Comparison of ENCODE assay signal across 10 cellular contexts in the genomic region with DNA sequence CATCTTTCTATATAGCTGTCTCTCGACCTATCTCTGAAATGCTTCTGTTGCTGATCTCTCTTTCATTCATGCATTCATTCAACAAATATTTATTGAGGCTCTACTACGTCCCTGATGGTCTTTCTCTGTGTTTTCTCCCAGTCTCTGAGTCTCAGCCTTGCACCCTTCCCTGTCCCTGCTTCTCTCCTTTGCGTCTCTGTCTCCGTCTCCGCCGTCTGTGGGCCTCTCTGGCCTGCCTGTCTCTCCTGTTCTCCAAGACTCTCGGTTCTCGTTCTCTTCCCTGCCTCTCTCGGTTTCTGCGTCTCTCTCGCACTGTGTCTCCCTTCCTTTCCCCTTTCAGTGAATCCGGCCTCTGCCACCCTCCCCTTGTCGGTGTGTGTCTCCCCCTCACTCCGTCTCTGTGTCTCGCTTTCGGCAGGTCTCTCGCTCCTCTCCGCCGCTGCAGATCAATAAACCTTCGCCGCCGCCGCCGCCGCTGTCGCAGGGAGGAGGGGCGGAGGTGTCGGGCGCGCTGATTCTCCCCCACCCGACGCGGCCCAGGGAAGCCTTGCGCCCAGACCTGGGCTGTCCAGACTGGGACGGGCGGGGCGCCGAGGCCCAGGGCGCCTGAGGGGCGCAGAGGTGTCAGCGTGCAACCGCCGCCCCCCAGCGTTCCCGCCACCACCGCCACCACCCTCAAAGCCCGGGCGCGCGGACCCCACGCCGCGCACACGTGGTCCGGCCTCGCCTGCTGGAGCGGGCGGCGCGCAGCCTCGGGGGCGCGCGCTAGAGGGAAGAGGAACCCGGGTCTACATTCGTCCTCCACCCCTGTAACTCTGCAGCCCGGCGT. TPM values are rescaled to one million over a fixed set of nuclear protein-coding genes. Genes with fewer than 3 reads are reported as not detected.
DNase-seq lines count a peak whose midpoint lies in the region; ATAC-seq, FAIRE-seq and TF ChIP-seq lines count a peak whose summit lies in the region.
"Had no signal": no experiment of that assay in that cellular context is flagged by ENCODE, and none has a peak within 500 bp of the region (broad histone marks: within the 10 kb centered on the region; RNA-seq: fewer than 3 reads in every experiment).

No MANE protein-coding gene starts in this region.

- H3K27me3 Mint-ChIP-seq in activated T-cell treated with anti-CD3 and anti-CD28 coated beads, Interleukin-2, amount 50 U/mL, for 4 hours (ENCODE audit: low read depth): peaks cover 41% of the 10 kb centered on the region

- no peaks in the 10 kb centered on the region for H3K9me3 Mint-ChIP-seq in activated T-cell treated with anti-CD3 and anti-CD28 coated beads, Interleukin-2, amount 50 U/mL, for 4 hours

- H3K36me3 Mint-ChIP-seq in activated T-cell treated with anti-CD3 and anti-CD28 coated beads, Interleukin-2, amount 50 U/mL, for 4 hours (ENCODE audit: insufficient read depth): no peaks in the 10 kb centered on the region

- POLR2A ChIA-PET in HepG2 (lab: Yijun Ruan, JAX): interaction anchor here (1.2 to 1.3 kb wide), 2 partner anchors 11 to 19 kb away, joined by 3 to 4 read pairs; no protein-coding TSS in a partner anchor

- CTCF ChIA-PET in HepG2 (lab: Yijun Ruan, JAX; ENCODE audit: low intra/inter-chr PET ratio, low total read pairs): no interaction called here

- DNase-seq in stimulated activated CD4-positive, alpha-beta T cell treated with anti-CD3 and anti-CD28 coated beads, Interleukin-4, amount 100 ng/mL, for 1 hour: peak; percentile 52
- DNase-seq in stimulated activated CD4-positive, alpha-beta T cell treated with anti-CD3 and anti-CD28 coated beads, Interleukin-1b, Interleukin-23, amount 100 ng/mL, for 48 hours: no peak
- DNase-seq in activated T-cell treated with anti-CD3 and anti-CD28 coated beads, Interleukin-2, amount 50 U/mL, for 4 hours: peak; percentile 39
- DNase-seq in HepG2 (ENCODE audit: low spot score): no peak

- peaks cover 27 to 76% of the 10 kb centered on the region in 2 experiments for H3K27me3 ChIP-seq in HepG2 (ENCODE audit: control insufficient read depth in 1 of 2, insufficient read depth in 2 of 2, low read length in 2 of 2)

- no peak overlapping the region for H2AFZ ChIP-seq in HepG2 (ENCODE audit: low read length)

- intact Hi-C loops in HepG2 (cut with micrococcal nuclease; ENCODE audit: unreplicated experiment): loop anchor here (5.0 to 10.0 kb wide), 2 partner anchors 34 to 177 kb away; no protein-coding TSS in a partner anchor

- FAIRE-seq in HepG2 (lab: Jason Lieb, UNC): no peak

- TF ChIP-seq RAD21 in HepG2 (CRISPR knock-in tag; IDR thresholded peaks at IDR 0.05): no peak

- H3K4me3 ChIP-seq in HepG2 (replicated peaks in 1 of 3; ENCODE audit: insufficient read depth in 1 of 3, low read depth in 2 of 3, low read length in 3 of 3): peak overlapping the region; percentile 41 to 70 (median 41)

- WGBS in HepG2 (ENCODE audit: low lambda C conversion rate): 4% methylated on average over 33 of the region's 68 CpGs

- H3K4me1 ChIP-seq in HepG2 (ENCODE audit: insufficient read depth, low read length): peaks cover 80% of the 10 kb centered on the region

- no peaks in the 10 kb centered on the region for H3K79me2 ChIP-seq in HepG2 (ENCODE audit: insufficient read depth, low read length)

- peaks cover 45% of the 10 kb centered on the region for H3K4me1 Mint-ChIP-seq in activated T-cell treated with anti-CD3 and anti-CD28 coated beads, Interleukin-2, amount 50 U/mL, for 4 hours (ENCODE audit: low read depth)

- in situ Hi-C loops in HepG2 (cut with HindIII; ENCODE audit: extremely low pct_ligation_motif_present, low pct_unique_long_range_greater_than_20kb): no loop called here

- H3K9me3 ChIP-seq in HepG2 (ENCODE audit: low read length): no peaks in the 10 kb centered on the region

- peak overlapping the region; percentile 90 for H3K4me2 ChIP-seq in HepG2 (ENCODE audit: low read depth, low read length)

- no peak for TF ChIP-seq EP300 in HepG2 (IDR thresholded peaks at IDR 0.05; ENCODE audit: low read depth in 2 of 2, low read length in 2 of 2)
- TF ChIP-seq EP300 in HepG2 (CRISPR knock-in tag; IDR thresholded peaks at IDR 0.05; ENCODE audit: borderline replicate concordance): no peak

- H3K36me3 ChIP-seq in HepG2 (replicated peaks in 1 of 2; ENCODE audit: control insufficient read depth in 1 of 2, insufficient read depth in 2 of 2, low read length in 2 of 2): no peaks in the 10 kb centered on the region

- no peak for ATAC-seq in activated T-cell treated with anti-CD3 and anti-CD28 coated beads, Interleukin-2, amount 50 U/mL, for 4 hours
- ATAC-seq in HepG2 (no peak), SK-N-SH treated with all-trans-retinoic acid at 6 μM for 48 hours (no peak), GM19324 (IDR thresholded peaks at IDR 0.05; ENCODE audit: low FRiP score, unreplicated experiment) (no peak), esophagus mucosa (no peak), HG03378 (IDR thresholded peaks at IDR 0.05; ENCODE audit: unreplicated experiment) (no peak)

- BruUV-seq in HepG2 (replicated peaks; lab: Mats Ljungman, UMichigan): no TSS peak

- no peak overlapping the region for H3K27ac ChIP-seq in HepG2 (ENCODE audit: extremely low read length, insufficient read depth, low read length)

- H3K9ac ChIP-seq in HepG2 (ENCODE audit: insufficient read depth, low read depth, low read length): no peak overlapping the region

- peaks cover 4% of the 10 kb centered on the region; the same call in 1 of the 2 replicates for H4K20me1 ChIP-seq in HepG2 (ENCODE audit: insufficient read depth, low read length)

- no peak for TF ChIP-seq POLR2A in HepG2 (IDR thresholded peaks at IDR 0.05; ENCODE audit: insufficient read depth in 1 of 2, low read depth in 2 of 2, low read length in 2 of 2)

- peak overlapping the region; percentile 72 for H3K4me3 Mint-ChIP-seq in activated T-cell treated with anti-CD3 and anti-CD28 coated beads, Interleukin-2, amount 50 U/mL, for 4 hours

- no peak for TF ChIP-seq CTCF in HepG2 (CRISPR knock-in tag; IDR thresholded peaks at IDR 0.05)

RNA-seq across cellular contexts. Expression of gene EFNA3, which starts 3.0 kb away (rescaled TPM):
- total RNA-seq in activated T-cell treated with anti-CD3 and anti-CD28 coated beads, Interleukin-2, amount 50 U/mL, for 4 hours: 1 to 10 TPM in 2 of 3 donors, under 1 TPM in 1; 0.84 to 2.0 (median 1.1) TPM
- total RNA-seq in HepG2 (2016; rRNA removed; fragmentation: Illumina TruSeq; extraction: Trizol) (1.0 and 1.6 TPM in 2 replicates), esophagus mucosa (20.6 TPM)
- 0.62 and 0.71 TPM in 2 replicates for total RNA-seq in HepG2 (2016; cell fraction: cytosol; rRNA removed; fragmentation: Illumina TruSeq; extraction: Trizol; ENCODE audit: low read depth)
- 1.1 and 1.4 TPM in 2 replicates for total RNA-seq in HepG2 (2016; cell fraction: insoluble cytoplasmic fraction; rRNA removed; fragmentation: Illumina TruSeq; extraction: Trizol)
- total RNA-seq in HepG2 (2016; cell fraction: membrane; rRNA removed; fragmentation: Illumina TruSeq; extraction: Trizol): 1.1 TPM in 2 replicates
- 0.22 and 0.34 TPM in 2 replicates for total RNA-seq in HepG2 (2016; cell fraction: nucleus; rRNA removed; fragmentation: Illumina TruSeq; extraction: Trizol)
- 5.7 and 6.8 TPM in 2 replicates for polyA plus RNA-seq in HepG2 (2011; rRNA removed)
- 3.6 and 6.1 TPM in 2 replicates for polyA plus RNA-seq in HepG2 (2011; cell fraction: cytosol; rRNA removed)
- 6.0 and 6.7 TPM in 2 replicates for polyA plus RNA-seq in HepG2 (2011; cell fraction: nucleus; rRNA removed)
- polyA plus RNA-seq in HepG2 (2012): 4.7 and 5.0 TPM in 2 replicates
- polyA plus RNA-seq in HepG2 (2016; cell fraction: cytosol; fragmentation: Illumina TruSeq; extraction: Trizol; ENCODE audit: low read depth): 0.71 and 0.87 TPM in 2 replicates
- polyA plus RNA-seq in HepG2 (2016; cell fraction: insoluble cytoplasmic fraction; fragmentation: Illumina TruSeq; extraction: Trizol; ENCODE audit: low read depth): 1.6 and 1.7 TPM in 2 replicates
- 0.94 and 1.0 TPM in 2 replicates for polyA plus RNA-seq in HepG2 (2016; cell fraction: membrane; fragmentation: Illumina TruSeq; extraction: Trizol; ENCODE audit: low read depth)
- 1.4 and 2.1 TPM in 2 replicates for polyA plus RNA-seq in HepG2 (2016; cell fraction: nucleus; fragmentation: Illumina TruSeq; extraction: Trizol; ENCODE audit: insufficient read depth, low read depth)
- 8.7 and 10.6 TPM in 2 replicates for polyA minus RNA-seq in HepG2 (2011; rRNA and poly(A)+ RNA removed; ENCODE audit: low replicate concordance)
- 1.8 and 2.5 TPM in 2 replicates for polyA minus RNA-seq in HepG2 (2011; cell fraction: cytosol; rRNA and poly(A)+ RNA removed)
- 1.2 TPM in 1 of 2 replicates, not detected in the other for polyA minus RNA-seq in HepG2 (2011; cell fraction: nucleus; rRNA and poly(A)+ RNA removed)

RNA-seq across cellular contexts. Expression of gene EFNA4, which starts 18.1 kb away (rescaled TPM):
- 1 to 10 TPM; 4.2 to 4.5 (median 4.3) TPM for total RNA-seq in activated T-cell treated with anti-CD3 and anti-CD28 coated beads, Interleukin-2, amount 50 U/mL, for 4 hours
- total RNA-seq in HepG2 (2016; rRNA removed; fragmentation: Illumina TruSeq; extraction: Trizol) (9.3 and 17.2 TPM in 2 replicates), esophagus mucosa (12.1 TPM)
- total RNA-seq in HepG2 (2016; cell fraction: cytosol; rRNA removed; fragmentation: Illumina TruSeq; extraction: Trizol; ENCODE audit: low read depth): 7.3 and 8.5 TPM in 2 replicates
- 11.0 and 17.1 TPM in 2 replicates for total RNA-seq in HepG2 (2016; cell fraction: insoluble cytoplasmic fraction; rRNA removed; fragmentation: Illumina TruSeq; extraction: Trizol)
- total RNA-seq in HepG2 (2016; cell fraction: membrane; rRNA removed; fragmentation: Illumina TruSeq; extraction: Trizol): 8.8 and 11.0 TPM in 2 replicates
- 11.6 and 14.7 TPM in 2 replicates for total RNA-seq in HepG2 (2016; cell fraction: nucleus; rRNA removed; fragmentation: Illumina TruSeq; extraction: Trizol)
- 12.0 and 13.9 TPM in 2 replicates for polyA plus RNA-seq in HepG2 (2011; rRNA removed)
- polyA plus RNA-seq in HepG2 (2011; cell fraction: cytosol; rRNA removed): 10.6 and 13.8 TPM in 2 replicates
- 8.4 and 8.6 TPM in 2 replicates for polyA plus RNA-seq in HepG2 (2011; cell fraction: nucleus; rRNA removed)
- 6.5 and 7.0 TPM in 2 replicates for polyA plus RNA-seq in HepG2 (2012)
- 3.8 and 4.4 TPM in 2 replicates for polyA plus RNA-seq in HepG2 (2016; cell fraction: cytosol; fragmentation: Illumina TruSeq; extraction: Trizol; ENCODE audit: low read depth)
- polyA plus RNA-seq in HepG2 (2016; cell fraction: insoluble cytoplasmic fraction; fragmentation: Illumina TruSeq; extraction: Trizol; ENCODE audit: low read depth): 9.8 and 11.5 TPM in 2 replicates
- 5.1 and 5.2 TPM in 2 replicates for polyA plus RNA-seq in HepG2 (2016; cell fraction: membrane; fragmentation: Illumina TruSeq; extraction: Trizol; ENCODE audit: low read depth)
- polyA plus RNA-seq in HepG2 (2016; cell fraction: nucleus; fragmentation: Illumina TruSeq; extraction: Trizol; ENCODE audit: insufficient read depth, low read depth): 25.7 and 27.9 TPM in 2 replicates
- 11.1 and 12.4 TPM in 2 replicates for polyA minus RNA-seq in HepG2 (2011; rRNA and poly(A)+ RNA removed; ENCODE audit: low replicate concordance)
- 4.8 and 5.1 TPM in 2 replicates for polyA minus RNA-seq in HepG2 (2011; cell fraction: cytosol; rRNA and poly(A)+ RNA removed)
- polyA minus RNA-seq in HepG2 (2011; cell fraction: nucleus; rRNA and poly(A)+ RNA removed): 2.4 and 3.6 TPM in 2 replicates

RNA-seq across cellular contexts. Expression of gene ADAM15, which starts 30.6 kb away (rescaled TPM):
- 10 to 100 TPM; 46.3 to 63.4 (median 48.8) TPM for total RNA-seq in activated T-cell treated with anti-CD3 and anti-CD28 coated beads, Interleukin-2, amount 50 U/mL, for 4 hours
- total RNA-seq in HepG2 (2016; rRNA removed; fragmentation: Illumina TruSeq; extraction: Trizol) (12.3 and 25.6 TPM in 2 replicates), esophagus mucosa (167 TPM)
- total RNA-seq in HepG2 (2016; cell fraction: cytosol; rRNA removed; fragmentation: Illumina TruSeq; extraction: Trizol; ENCODE audit: low read depth): 9.4 and 10.0 TPM in 2 replicates
- 11.8 and 25.5 TPM in 2 replicates for total RNA-seq in HepG2 (2016; cell fraction: insoluble cytoplasmic fraction; rRNA removed; fragmentation: Illumina TruSeq; extraction: Trizol)
- total RNA-seq in HepG2 (2016; cell fraction: membrane; rRNA removed; fragmentation: Illumina TruSeq; extraction: Trizol): 12.6 and 15.4 TPM in 2 replicates
- total RNA-seq in HepG2 (2016; cell fraction: nucleus; rRNA removed; fragmentation: Illumina TruSeq; extraction: Trizol): 22.9 and 27.4 TPM in 2 replicates
- 17.9 and 24.0 TPM in 2 replicates for polyA plus RNA-seq in HepG2 (2011; rRNA removed)
- polyA plus RNA-seq in HepG2 (2011; cell fraction: cytosol; rRNA removed): 12.5 and 21.6 TPM in 2 replicates
- polyA plus RNA-seq in HepG2 (2011; cell fraction: nucleus; rRNA removed): 100 and 115 TPM in 2 replicates
- polyA plus RNA-seq in HepG2 (2012): 14.8 and 20.2 TPM in 2 replicates
- polyA plus RNA-seq in HepG2 (2016; cell fraction: cytosol; fragmentation: Illumina TruSeq; extraction: Trizol; ENCODE audit: low read depth): 8.0 and 8.2 TPM in 2 replicates
- 10.2 and 14.0 TPM in 2 replicates for polyA plus RNA-seq in HepG2 (2016; cell fraction: insoluble cytoplasmic fraction; fragmentation: Illumina TruSeq; extraction: Trizol; ENCODE audit: low read depth)
- 11.2 and 16.1 TPM in 2 replicates for polyA plus RNA-seq in HepG2 (2016; cell fraction: membrane; fragmentation: Illumina TruSeq; extraction: Trizol; ENCODE audit: low read depth)
- 65.2 and 66.0 TPM in 2 replicates for polyA plus RNA-seq in HepG2 (2016; cell fraction: nucleus; fragmentation: Illumina TruSeq; extraction: Trizol; ENCODE audit: insufficient read depth, low read depth)
- polyA minus RNA-seq in HepG2 (2011; rRNA and poly(A)+ RNA removed; ENCODE audit: low replicate concordance): 69.0 and 416 TPM in 2 replicates
- 13.6 and 23.7 TPM in 2 replicates for polyA minus RNA-seq in HepG2 (2011; cell fraction: cytosol; rRNA and poly(A)+ RNA removed)
- polyA minus RNA-seq in HepG2 (2011; cell fraction: nucleus; rRNA and poly(A)+ RNA removed): 19.4 and 22.5 TPM in 2 replicates

RNA-seq across cellular contexts. Expression of gene EFNA1, which starts 46.0 kb away (rescaled TPM):
- total RNA-seq in activated T-cell treated with anti-CD3 and anti-CD28 coated beads, Interleukin-2, amount 50 U/mL, for 4 hours: under 1 TPM; 0.30 to 0.61 (median 0.32) TPM
- 41.2 and 81.8 TPM in 2 replicates for total RNA-seq in HepG2 (2016; rRNA removed; fragmentation: Illumina TruSeq; extraction: Trizol)
- total RNA-seq in HepG2 (2016; cell fraction: cytosol; rRNA removed; fragmentation: Illumina TruSeq; extraction: Trizol; ENCODE audit: low read depth): 20.3 and 22.5 TPM in 2 replicates
- 43.8 and 83.7 TPM in 2 replicates for total RNA-seq in HepG2 (2016; cell fraction: insoluble cytoplasmic fraction; rRNA removed; fragmentation: Illumina TruSeq; extraction: Trizol)
- 37.3 and 39.8 TPM in 2 replicates for total RNA-seq in HepG2 (2016; cell fraction: membrane; rRNA removed; fragmentation: Illumina TruSeq; extraction: Trizol)
- total RNA-seq in HepG2 (2016; cell fraction: nucleus; rRNA removed; fragmentation: Illumina TruSeq; extraction: Trizol): 83.6 and 87.9 TPM in 2 replicates
- polyA plus RNA-seq in HepG2 (2011; rRNA removed): 874 and 1,163 TPM in 2 replicates
- polyA plus RNA-seq in HepG2 (2011; cell fraction: cytosol; rRNA removed): 750 and 916 TPM in 2 replicates
- 390 and 585 TPM in 2 replicates for polyA plus RNA-seq in HepG2 (2011; cell fraction: nucleus; rRNA removed)
- polyA plus RNA-seq in HepG2 (2012): 254 and 427 TPM in 2 replicates
- polyA plus RNA-seq in HepG2 (2016; cell fraction: cytosol; fragmentation: Illumina TruSeq; extraction: Trizol; ENCODE audit: low read depth): 16.7 and 18.6 TPM in 2 replicates
- 45.4 and 47.8 TPM in 2 replicates for polyA plus RNA-seq in HepG2 (2016; cell fraction: insoluble cytoplasmic fraction; fragmentation: Illumina TruSeq; extraction: Trizol; ENCODE audit: low read depth)
- 25.2 and 27.9 TPM in 2 replicates for polyA plus RNA-seq in HepG2 (2016; cell fraction: membrane; fragmentation: Illumina TruSeq; extraction: Trizol; ENCODE audit: low read depth)
- polyA plus RNA-seq in HepG2 (2016; cell fraction: nucleus; fragmentation: Illumina TruSeq; extraction: Trizol; ENCODE audit: insufficient read depth, low read depth): 175 and 184 TPM in 2 replicates
- 139 and 593 TPM in 2 replicates for polyA minus RNA-seq in HepG2 (2011; rRNA and poly(A)+ RNA removed; ENCODE audit: low replicate concordance)
- 195 and 264 TPM in 2 replicates for polyA minus RNA-seq in HepG2 (2011; cell fraction: cytosol; rRNA and poly(A)+ RNA removed)
- 72.6 and 120 TPM in 2 replicates for polyA minus RNA-seq in HepG2 (2011; cell fraction: nucleus; rRNA and poly(A)+ RNA removed)
- total RNA-seq in esophagus mucosa: 40.9 TPM
- total RNA-seq: fibroblast of villous mesenchyme had no signal

RNA-seq across cellular contexts. Expression of gene DCST1, which starts 48.1 kb away (rescaled TPM):
- total RNA-seq in activated T-cell treated with anti-CD3 and anti-CD28 coated beads, Interleukin-2, amount 50 U/mL, for 4 hours: not detected
- total RNA-seq in HepG2 (2016; rRNA removed; fragmentation: Illumina TruSeq; extraction: Trizol) (not detected in 2 replicates), esophagus mucosa (0.32 TPM)
- total RNA-seq in HepG2 (2016; cell fraction: cytosol; rRNA removed; fragmentation: Illumina TruSeq; extraction: Trizol; ENCODE audit: low read depth): not detected in 2 replicates
- total RNA-seq in HepG2 (2016; cell fraction: insoluble cytoplasmic fraction; rRNA removed; fragmentation: Illumina TruSeq; extraction: Trizol): not detected in 2 replicates
- total RNA-seq in HepG2 (2016; cell fraction: membrane; rRNA removed; fragmentation: Illumina TruSeq; extraction: Trizol): not detected in 2 replicates
- not detected in 2 replicates for total RNA-seq in HepG2 (2016; cell fraction: nucleus; rRNA removed; fragmentation: Illumina TruSeq; extraction: Trizol)
- polyA plus RNA-seq in HepG2 (2011; rRNA removed): 0.04 TPM in 1 of 2 replicates, not detected in the other
- polyA plus RNA-seq in HepG2 (2011; cell fraction: cytosol; rRNA removed): not detected in 2 replicates
- polyA plus RNA-seq in HepG2 (2011; cell fraction: nucleus; rRNA removed): 0.19 and 0.24 TPM in 2 replicates
- not detected in 2 replicates for polyA plus RNA-seq in HepG2 (2012)
- polyA plus RNA-seq in HepG2 (2016; cell fraction: cytosol; fragmentation: Illumina TruSeq; extraction: Trizol; ENCODE audit: low read depth): not detected in 2 replicates
- not detected in 2 replicates for polyA plus RNA-seq in HepG2 (2016; cell fraction: insoluble cytoplasmic fraction; fragmentation: Illumina TruSeq; extraction: Trizol; ENCODE audit: low read depth)
- not detected in 2 replicates for polyA plus RNA-seq in HepG2 (2016; cell fraction: membrane; fragmentation: Illumina TruSeq; extraction: Trizol; ENCODE audit: low read depth)
- not detected in 2 replicates for polyA plus RNA-seq in HepG2 (2016; cell fraction: nucleus; fragmentation: Illumina TruSeq; extraction: Trizol; ENCODE audit: insufficient read depth, low read depth)
- polyA minus RNA-seq in HepG2 (2011; rRNA and poly(A)+ RNA removed; ENCODE audit: low replicate concordance): not detected in 2 replicates
- not detected in 2 replicates for polyA minus RNA-seq in HepG2 (2011; cell fraction: cytosol; rRNA and poly(A)+ RNA removed)
- polyA minus RNA-seq in HepG2 (2011; cell fraction: nucleus; rRNA and poly(A)+ RNA removed): not detected in 2 replicates
- total RNA-seq: fibroblast of villous mesenchyme, RPMI7951 had no signal

Comparison
In these comparisons a context has a peak if more than half of its experiments do, and no peak if none do; other contexts are left out.
1. DNase-seq: peak in stimulated activated CD4-positive, alpha-beta T cell treated with anti-CD3 and anti-CD28 coated beads, Interleukin-4, amount 100 ng/mL, for 1 hour (single experiment) and activated T-cell treated with anti-CD3 and anti-CD28 coated beads, Interleukin-2, amount 50 U/mL, for 4 hours (single experiment); none in stimulated activated CD4-positive, alpha-beta T cell treated with anti-CD3 and anti-CD28 coated beads, Interleukin-1b, Interleukin-23, amount 100 ng/mL, for 48 hours (single experiment) and HepG2 (single experiment).